ENCODE assay signal across 2 cellular contexts in the genomic region with DNA sequence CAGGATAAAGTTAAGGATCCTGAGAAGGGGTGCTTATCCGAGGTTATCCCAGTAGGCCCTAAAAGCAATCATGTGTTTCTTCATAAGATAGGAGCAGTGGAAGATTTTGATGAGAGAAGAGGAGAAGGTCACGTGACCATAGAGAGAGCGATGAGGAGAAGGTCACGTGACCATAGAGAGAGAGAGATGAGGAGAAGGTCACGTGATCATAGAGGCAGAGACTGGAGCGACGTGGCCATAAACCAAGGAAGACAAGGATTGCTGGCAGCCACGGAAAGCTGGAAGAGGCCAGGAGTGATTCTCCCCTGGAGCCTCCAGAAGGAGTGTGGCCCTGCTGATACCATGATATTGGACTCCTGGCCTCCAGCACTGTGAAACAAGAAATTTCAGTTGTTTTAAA.
TF ChIP-seq lines count a peak whose summit lies in the region.

No MANE protein-coding gene starts in this region.

TF ChIP-seq in HepG2, 621 proteins besides CTCF, POLR2A, EP300 and RAD21:
- no peak for TF ChIP-seq NFE2 (CRISPR knock-in tag; IDR thresholded peaks at IDR 0.05)
- TF ChIP-seq, protein P1, sequence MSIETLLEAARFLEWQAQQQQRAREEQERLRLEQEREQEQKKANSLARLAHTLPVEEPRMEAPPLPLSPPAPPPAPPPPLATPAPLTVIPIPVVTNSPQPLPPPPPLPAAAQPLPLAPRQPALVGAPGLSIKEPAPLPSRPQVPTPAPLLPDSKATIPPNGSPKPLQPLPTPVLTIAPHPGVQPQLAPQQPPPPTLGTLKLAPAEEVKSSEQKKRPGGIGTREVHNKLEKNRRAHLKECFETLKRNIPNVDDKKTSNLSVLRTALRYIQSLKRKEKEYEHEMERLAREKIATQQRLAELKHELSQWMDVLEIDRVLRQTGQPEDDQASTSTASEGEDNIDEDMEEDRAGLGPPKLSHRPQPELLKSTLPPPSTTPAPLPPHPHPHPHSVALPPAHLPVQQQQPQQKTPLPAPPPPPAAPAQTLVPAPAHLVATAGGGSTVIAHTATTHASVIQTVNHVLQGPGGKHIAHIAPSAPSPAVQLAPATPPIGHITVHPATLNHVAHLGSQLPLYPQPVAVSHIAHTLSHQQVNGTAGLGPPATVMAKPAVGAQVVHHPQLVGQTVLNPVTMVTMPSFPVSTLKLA (IDR thresholded peaks at IDR 0.05): peak; percentile 58
- TF ChIP-seq LCORL (IDR thresholded peaks at IDR 0.05): peak; percentile 66
- no peak for TF ChIP-seq LCORL (CRISPR knock-in tag; IDR thresholded peaks at IDR 0.05)
- peak; percentile 99 for TF ChIP-seq RAD51 (IDR thresholded peaks at IDR 0.05; ENCODE audit: borderline replicate concordance)
- TF ChIP-seq, protein P2, sequence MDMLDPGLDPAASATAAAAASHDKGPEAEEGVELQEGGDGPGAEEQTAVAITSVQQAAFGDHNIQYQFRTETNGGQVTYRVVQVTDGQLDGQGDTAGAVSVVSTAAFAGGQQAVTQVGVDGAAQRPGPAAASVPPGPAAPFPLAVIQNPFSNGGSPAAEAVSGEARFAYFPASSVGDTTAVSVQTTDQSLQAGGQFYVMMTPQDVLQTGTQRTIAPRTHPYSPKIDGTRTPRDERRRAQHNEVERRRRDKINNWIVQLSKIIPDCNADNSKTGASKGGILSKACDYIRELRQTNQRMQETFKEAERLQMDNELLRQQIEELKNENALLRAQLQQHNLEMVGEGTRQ (IDR thresholded peaks at IDR 0.05; ENCODE audit: low read depth, low read length): peak; percentile 99
- TF ChIP-seq, protein P2 (CRISPR knock-in tag; IDR thresholded peaks at IDR 0.05; ENCODE audit: borderline replicate concordance): no peak
- no peak for TF ChIP-seq MIER2 (CRISPR knock-in tag; IDR thresholded peaks at IDR 0.05)
- TF ChIP-seq, protein P3, sequence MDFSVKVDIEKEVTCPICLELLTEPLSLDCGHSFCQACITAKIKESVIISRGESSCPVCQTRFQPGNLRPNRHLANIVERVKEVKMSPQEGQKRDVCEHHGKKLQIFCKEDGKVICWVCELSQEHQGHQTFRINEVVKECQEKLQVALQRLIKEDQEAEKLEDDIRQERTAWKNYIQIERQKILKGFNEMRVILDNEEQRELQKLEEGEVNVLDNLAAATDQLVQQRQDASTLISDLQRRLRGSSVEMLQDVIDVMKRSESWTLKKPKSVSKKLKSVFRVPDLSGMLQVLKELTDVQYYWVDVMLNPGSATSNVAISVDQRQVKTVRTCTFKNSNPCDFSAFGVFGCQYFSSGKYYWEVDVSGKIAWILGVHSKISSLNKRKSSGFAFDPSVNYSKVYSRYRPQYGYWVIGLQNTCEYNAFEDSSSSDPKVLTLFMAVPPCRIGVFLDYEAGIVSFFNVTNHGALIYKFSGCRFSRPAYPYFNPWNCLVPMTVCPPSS (IDR thresholded peaks at IDR 0.05): peak; percentile 85; the same call in 1 of the 2 replicates
- TF ChIP-seq, protein P4, sequence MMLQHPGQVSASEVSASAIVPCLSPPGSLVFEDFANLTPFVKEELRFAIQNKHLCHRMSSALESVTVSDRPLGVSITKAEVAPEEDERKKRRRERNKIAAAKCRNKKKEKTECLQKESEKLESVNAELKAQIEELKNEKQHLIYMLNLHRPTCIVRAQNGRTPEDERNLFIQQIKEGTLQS (CRISPR knock-in tag; IDR thresholded peaks at IDR 0.05): no peak
TF ChIP-seq in HepG2: peak in this region for 5.

TF ChIP-seq in GM12878, 131 proteins besides CTCF, POLR2A, EP300 and RAD21:
- no peak for TF ChIP-seq FOS (IDR thresholded peaks at IDR 0.05; ENCODE audit: borderline replicate concordance, extremely low read depth, insufficient read length)
- no peak for TF ChIP-seq MEF2B (IDR thresholded peaks at IDR 0.05; ENCODE audit: partially characterized antibody, poor library complexity, severe bottlenecking)
- TF ChIP-seq STAT3 (IDR thresholded peaks at IDR 0.05; ENCODE audit: low read depth, low read length): no peak
- TF ChIP-seq, protein P5, sequence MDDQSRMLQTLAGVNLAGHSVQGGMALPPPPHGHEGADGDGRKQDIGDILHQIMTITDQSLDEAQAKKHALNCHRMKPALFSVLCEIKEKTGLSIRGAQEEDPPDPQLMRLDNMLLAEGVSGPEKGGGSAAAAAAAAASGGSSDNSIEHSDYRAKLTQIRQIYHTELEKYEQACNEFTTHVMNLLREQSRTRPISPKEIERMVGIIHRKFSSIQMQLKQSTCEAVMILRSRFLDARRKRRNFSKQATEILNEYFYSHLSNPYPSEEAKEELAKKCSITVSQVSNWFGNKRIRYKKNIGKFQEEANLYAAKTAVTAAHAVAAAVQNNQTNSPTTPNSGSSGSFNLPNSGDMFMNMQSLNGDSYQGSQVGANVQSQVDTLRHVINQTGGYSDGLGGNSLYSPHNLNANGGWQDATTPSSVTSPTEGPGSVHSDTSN (IDR thresholded peaks at IDR 0.05; ENCODE audit: insufficient replicate concordance, low read depth, low read length): no peak
- TF ChIP-seq BHLHE40 (IDR thresholded peaks at IDR 0.05; ENCODE audit: borderline replicate concordance in 1 of 2, low read depth in 2 of 2, low read length in 1 of 2): 0 out of 4 replicates have a peak, but pooled peaks of 1 of the 2 experiments have one; percentile 34
- peak; percentile 88 for TF ChIP-seq RAD51 (IDR thresholded peaks at IDR 0.05)
- no peak for TF ChIP-seq CEBPB (IDR thresholded peaks at IDR 0.05; ENCODE audit: borderline replicate concordance in 1 of 2, low read depth in 2 of 2, low read length in 2 of 2)
- TF ChIP-seq, protein P6, sequence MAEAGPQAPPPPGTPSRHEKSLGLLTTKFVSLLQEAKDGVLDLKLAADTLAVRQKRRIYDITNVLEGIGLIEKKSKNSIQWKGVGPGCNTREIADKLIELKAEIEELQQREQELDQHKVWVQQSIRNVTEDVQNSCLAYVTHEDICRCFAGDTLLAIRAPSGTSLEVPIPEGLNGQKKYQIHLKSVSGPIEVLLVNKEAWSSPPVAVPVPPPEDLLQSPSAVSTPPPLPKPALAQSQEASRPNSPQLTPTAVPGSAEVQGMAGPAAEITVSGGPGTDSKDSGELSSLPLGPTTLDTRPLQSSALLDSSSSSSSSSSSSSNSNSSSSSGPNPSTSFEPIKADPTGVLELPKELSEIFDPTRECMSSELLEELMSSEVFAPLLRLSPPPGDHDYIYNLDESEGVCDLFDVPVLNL (IDR thresholded peaks at IDR 0.05; ENCODE audit: low read depth, low read length): no peak
- TF ChIP-seq, protein P2 (IDR thresholded peaks at IDR 0.05; ENCODE audit: borderline replicate concordance, low read depth, low read length): peak; percentile 4; the same call in 1 of the 2 replicates
- TF ChIP-seq, protein P7, sequence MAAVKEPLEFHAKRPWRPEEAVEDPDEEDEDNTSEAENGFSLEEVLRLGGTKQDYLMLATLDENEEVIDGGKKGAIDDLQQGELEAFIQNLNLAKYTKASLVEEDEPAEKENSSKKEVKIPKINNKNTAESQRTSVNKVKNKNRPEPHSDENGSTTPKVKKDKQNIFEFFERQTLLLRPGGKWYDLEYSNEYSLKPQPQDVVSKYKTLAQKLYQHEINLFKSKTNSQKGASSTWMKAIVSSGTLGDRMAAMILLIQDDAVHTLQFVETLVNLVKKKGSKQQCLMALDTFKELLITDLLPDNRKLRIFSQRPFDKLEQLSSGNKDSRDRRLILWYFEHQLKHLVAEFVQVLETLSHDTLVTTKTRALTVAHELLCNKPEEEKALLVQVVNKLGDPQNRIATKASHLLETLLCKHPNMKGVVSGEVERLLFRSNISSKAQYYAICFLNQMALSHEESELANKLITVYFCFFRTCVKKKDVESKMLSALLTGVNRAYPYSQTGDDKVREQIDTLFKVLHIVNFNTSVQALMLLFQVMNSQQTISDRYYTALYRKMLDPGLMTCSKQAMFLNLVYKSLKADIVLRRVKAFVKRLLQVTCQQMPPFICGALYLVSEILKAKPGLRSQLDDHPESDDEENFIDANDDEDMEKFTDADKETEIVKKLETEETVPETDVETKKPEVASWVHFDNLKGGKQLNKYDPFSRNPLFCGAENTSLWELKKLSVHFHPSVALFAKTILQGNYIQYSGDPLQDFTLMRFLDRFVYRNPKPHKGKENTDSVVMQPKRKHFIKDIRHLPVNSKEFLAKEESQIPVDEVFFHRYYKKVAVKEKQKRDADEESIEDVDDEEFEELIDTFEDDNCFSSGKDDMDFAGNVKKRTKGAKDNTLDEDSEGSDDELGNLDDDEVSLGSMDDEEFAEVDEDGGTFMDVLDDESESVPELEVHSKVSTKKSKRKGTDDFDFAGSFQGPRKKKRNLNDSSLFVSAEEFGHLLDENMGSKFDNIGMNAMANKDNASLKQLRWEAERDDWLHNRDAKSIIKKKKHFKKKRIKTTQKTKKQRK (IDR thresholded peaks at IDR 0.05; ENCODE audit: low read depth, low read length): no peak
- TF ChIP-seq SP1 (IDR thresholded peaks at IDR 0.05; ENCODE audit: low read depth, low read length): no peak
